ENCODE assay signal across 1 cellular context in the genomic region with DNA sequence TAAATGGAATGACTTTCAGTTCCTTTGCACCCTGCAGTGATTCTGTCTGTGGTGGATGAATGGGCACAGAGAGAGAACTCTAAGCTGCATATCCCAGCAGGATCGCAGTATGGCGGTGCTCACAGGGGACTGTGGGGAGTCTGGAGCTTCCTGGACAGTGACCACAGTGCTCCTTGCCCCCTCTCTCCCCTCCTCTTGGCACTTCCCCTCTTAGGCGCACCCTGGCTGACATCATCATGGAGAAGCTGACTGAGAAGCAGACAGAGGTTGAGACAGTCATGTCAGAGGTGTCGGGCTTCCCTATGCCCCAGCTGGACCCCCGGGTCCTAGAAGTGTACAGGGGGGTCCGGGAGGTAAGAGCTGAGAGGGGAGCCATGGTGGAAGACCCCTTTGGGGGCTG.
TF ChIP-seq lines count a peak whose summit lies in the region.

No MANE protein-coding gene starts in this region.

TF ChIP-seq in HEK293T, 16 proteins besides CTCF, POLR2A, EP300 and RAD21 (continued from another document):
- TF ChIP-seq, protein P1, sequence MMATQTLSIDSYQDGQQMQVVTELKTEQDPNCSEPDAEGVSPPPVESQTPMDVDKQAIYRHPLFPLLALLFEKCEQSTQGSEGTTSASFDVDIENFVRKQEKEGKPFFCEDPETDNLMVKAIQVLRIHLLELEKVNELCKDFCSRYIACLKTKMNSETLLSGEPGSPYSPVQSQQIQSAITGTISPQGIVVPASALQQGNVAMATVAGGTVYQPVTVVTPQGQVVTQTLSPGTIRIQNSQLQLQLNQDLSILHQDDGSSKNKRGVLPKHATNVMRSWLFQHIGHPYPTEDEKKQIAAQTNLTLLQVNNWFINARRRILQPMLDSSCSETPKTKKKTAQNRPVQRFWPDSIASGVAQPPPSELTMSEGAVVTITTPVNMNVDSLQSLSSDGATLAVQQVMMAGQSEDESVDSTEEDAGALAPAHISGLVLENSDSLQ (IDR thresholded peaks at IDR 0.05), result no peak
- TF ChIP-seq ARNT (IDR thresholded peaks at IDR 0.05) (no peak), NFRKB (IDR thresholded peaks at IDR 0.05) (no peak), SP1 (IDR thresholded peaks at IDR 0.05) (no peak), ELF4 (IDR thresholded peaks at IDR 0.05) (no peak), L3MBTL2 (conservative IDR thresholded peaks at IDR 0.05) (no peak), FOXA1 (IDR thresholded peaks at IDR 0.05) (no peak)
